Comparison of ENCODE assay signal across 1 cellular context in genomic region chr19:43634877-43635560, GRCh38.
TF ChIP-seq lines count a peak whose summit lies in the region.

No MANE protein-coding gene starts in this region.

TF ChIP-seq in HepG2, 621 proteins besides CTCF, POLR2A, EP300 and RAD21 (continued from another document and continues in another):
- TF ChIP-seq ZBTB40 (IDR thresholded peaks at IDR 0.05) (no peak), ZBTB40 (CRISPR knock-in tag; IDR thresholded peaks at IDR 0.05) (no peak), ADNP (CRISPR knock-in tag; IDR thresholded peaks at IDR 0.05) (no peak), ZNF362 (CRISPR knock-in tag; IDR thresholded peaks at IDR 0.05; ENCODE audit: borderline replicate concordance) (no peak; the same call in 1 of the 2 replicates), ATF4 (CRISPR knock-in tag; IDR thresholded peaks at IDR 0.05) (no peak), RARA (CRISPR knock-in tag; IDR thresholded peaks at IDR 0.05) (no peak), AKAP8 (CRISPR knock-in tag; IDR thresholded peaks at IDR 0.05) (no peak), ZBTB43 (CRISPR knock-in tag; conservative IDR thresholded peaks at IDR 0.05) (no peak), KLF15 (CRISPR knock-in tag; IDR thresholded peaks at IDR 0.05; ENCODE audit: borderline replicate concordance) (no peak), ZBTB46 (CRISPR knock-in tag; IDR thresholded peaks at IDR 0.05; ENCODE audit: borderline replicate concordance) (no peak), CSRNP1 (CRISPR knock-in tag; IDR thresholded peaks at IDR 0.05) (no peak), MXD1 (CRISPR knock-in tag; IDR thresholded peaks at IDR 0.05) (no peak), FOSL1 (CRISPR knock-in tag; IDR thresholded peaks at IDR 0.05; ENCODE audit: borderline replicate concordance) (no peak), ZNF430 (CRISPR knock-in tag; IDR thresholded peaks at IDR 0.05) (peak; percentile 66; the same call in 1 of the 2 replicates), ZNF709 (CRISPR knock-in tag; IDR thresholded peaks at IDR 0.05) (no peak), ZNF274 (CRISPR knock-in tag; IDR thresholded peaks at IDR 0.05) (no peak), MBD4 (IDR thresholded peaks at IDR 0.05; ENCODE audit: borderline replicate concordance, low read length) (no peak), ZFYVE20 (CRISPR knock-in tag; IDR thresholded peaks at IDR 0.05; ENCODE audit: borderline replicate concordance, low read depth) (no peak), ZNF276 (CRISPR knock-in tag; IDR thresholded peaks at IDR 0.05; ENCODE audit: low read depth) (no peak), ZNF639 (CRISPR knock-in tag; conservative IDR thresholded peaks at IDR 0.05) (no peak), SAP130 (CRISPR knock-in tag; IDR thresholded peaks at IDR 0.05; ENCODE audit: low read depth) (peak; percentile 58), HNRNPL (IDR thresholded peaks at IDR 0.05; ENCODE audit: low read depth, low read length) (no peak), ZNF510 (CRISPR knock-in tag; IDR thresholded peaks at IDR 0.05; ENCODE audit: low read depth) (0 out of 2 replicates have a peak, but pooled peaks have one; percentile 64), AKNA (CRISPR knock-in tag; IDR thresholded peaks at IDR 0.05; ENCODE audit: borderline replicate concordance) (no peak), ZNF580 (CRISPR knock-in tag; IDR thresholded peaks at IDR 0.05; ENCODE audit: borderline replicate concordance, low read depth) (peak; percentile 81; the same call in 1 of the 2 replicates)
